In the genomic region with DNA sequence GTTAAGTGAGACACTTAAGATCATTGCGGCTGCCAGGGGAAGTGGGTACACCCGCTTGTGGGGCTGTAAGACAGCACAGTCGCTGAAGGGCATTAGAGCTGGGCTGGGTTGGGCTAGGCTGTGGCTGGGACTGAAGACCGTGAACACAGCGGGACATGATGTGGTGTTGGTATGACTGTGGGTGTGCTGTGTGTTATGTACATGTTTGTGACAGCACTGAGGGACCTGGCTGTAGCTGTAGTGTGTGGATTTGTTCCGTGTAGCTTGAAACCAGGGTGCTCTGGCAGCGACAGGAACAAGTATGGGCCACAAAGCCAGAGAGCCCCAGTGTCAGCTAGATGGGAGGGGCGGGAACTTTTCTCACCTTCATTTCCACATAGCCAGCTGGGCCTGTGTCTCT, we compare ENCODE assay signal across 13 cellular contexts.
DNase-seq lines count a peak whose midpoint lies in the region; ATAC-seq and TF ChIP-seq lines count a peak whose summit lies in the region.
"Had no signal": no experiment of that assay in that cellular context is flagged by ENCODE, and none has a peak within 500 bp of the region (broad histone marks: within the 10 kb centered on the region; RNA-seq: fewer than 3 reads in every experiment).

No MANE protein-coding gene starts in this region.

- peak; percentile 2 to 4 for DNase-seq in activated CD4-positive, alpha-beta T cell treated with anti-CD3 and anti-CD28 coated beads, Interleukin-2, amount 50 U/mL, for 4 hours
- peak; percentile 21 for DNase-seq in effector CD8-positive, alpha-beta T cell (lab: John Stamatoyannopoulos, UW)
- DNase-seq in stimulated activated CD8-positive, alpha-beta memory T cell treated with anti-CD3 and anti-CD28 coated beads, Interleukin-2, amount 100 ng/mL, for 1 hour (ENCODE audit: low read depth in 2 of 2), result peak; percentile 22 to 23
- no peak for DNase-seq in coronary artery (ENCODE audit: low spot score)
- no peak for DNase-seq in cortex of kidney (lab: John Stamatoyannopoulos, UW)
- no peak for DNase-seq in brain microvascular endothelial cell
- DNase-seq: colonic mucosa, glutamatergic neuron, NCI-H2081 treated with DMSO at 0.1 percent for 48 hours, right lobe of liver had no signal

- no peak for TF ChIP-seq CTCF in coronary artery (IDR thresholded peaks at IDR 0.05)
- TF ChIP-seq CTCF in brain microvascular endothelial cell (IDR thresholded peaks at IDR 0.05; ENCODE audit: low read depth, low read length, missing control alignments), result no peak

- in situ Hi-C loops in brain microvascular endothelial cell (cut with HindIII; ENCODE audit: low pct_ligation_motif_present, low sequenced_read_pairs), result no loop called here

- peak; percentile 56 for ATAC-seq in GM18867 (IDR thresholded peaks at IDR 0.05; ENCODE audit: unreplicated experiment)
- no peak for ATAC-seq in GM21381 (IDR thresholded peaks at IDR 0.05; ENCODE audit: unreplicated experiment)

- no peaks in the 10 kb centered on the region for H3K36me3 ChIP-seq in brain microvascular endothelial cell (replicated peaks)
- H3K36me3 ChIP-seq: colonic mucosa, right lobe of liver had no signal

- no peak overlapping the region for H3K4me3 ChIP-seq in coronary artery
- H3K4me3 ChIP-seq in brain microvascular endothelial cell (ENCODE audit: low read depth, low read length), result no peak overlapping the region
- H3K4me3 ChIP-seq: colonic mucosa, right lobe of liver had no signal

- H3K27ac ChIP-seq in coronary artery (no peak overlapping the region), brain microvascular endothelial cell (no peak overlapping the region)
- H3K27ac ChIP-seq: colonic mucosa, right lobe of liver, RWPE1 had no signal

- no peaks in the 10 kb centered on the region for H3K27me3 ChIP-seq in brain microvascular endothelial cell (replicated peaks)
- H3K27me3 ChIP-seq: colonic mucosa, right lobe of liver had no signal

Comparison
In these comparisons a context has a peak if more than half of its experiments do, and no peak if none do; other contexts are left out.
1. DNase-seq: peak in activated CD4-positive, alpha-beta T cell treated with anti-CD3 and anti-CD28 coated beads, Interleukin-2, amount 50 U/mL, for 4 hours (2 of 2), effector CD8-positive, alpha-beta T cell (single experiment) and stimulated activated CD8-positive, alpha-beta memory T cell treated with anti-CD3 and anti-CD28 coated beads, Interleukin-2, amount 100 ng/mL, for 1 hour (2 of 2); none in coronary artery (single experiment), cortex of kidney (single experiment) and brain microvascular endothelial cell (single experiment).